ENCODE assay signal across 35 cellular contexts in the genomic region with DNA sequence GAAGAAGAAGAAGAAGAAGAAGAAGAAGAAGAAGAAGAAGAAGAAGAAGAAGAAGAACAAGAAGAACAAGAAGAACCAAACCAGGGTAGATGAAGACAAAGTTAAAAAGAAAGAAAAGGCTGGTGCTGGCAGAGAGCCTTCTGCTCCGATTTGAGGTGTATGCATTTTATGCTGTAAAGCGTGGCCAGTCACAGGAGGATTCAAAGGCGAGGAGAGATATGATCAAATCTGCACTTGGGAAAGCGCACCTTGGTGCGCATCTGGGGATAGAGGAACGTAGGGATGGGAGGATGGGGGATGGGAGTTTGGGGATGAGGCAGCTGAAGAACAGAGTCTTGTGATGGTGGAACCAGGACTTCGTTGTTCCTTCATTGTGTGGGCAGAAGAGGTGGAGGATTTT. TPM values are rescaled to one million over a fixed set of nuclear protein-coding genes. Genes with fewer than 3 reads are reported as not detected.
"Had no signal": no experiment of that assay in that cellular context is flagged by ENCODE, and none has a peak within 500 bp of the region (broad histone marks: within the 10 kb centered on the region; RNA-seq: fewer than 3 reads in every experiment).

A gene with protein sequence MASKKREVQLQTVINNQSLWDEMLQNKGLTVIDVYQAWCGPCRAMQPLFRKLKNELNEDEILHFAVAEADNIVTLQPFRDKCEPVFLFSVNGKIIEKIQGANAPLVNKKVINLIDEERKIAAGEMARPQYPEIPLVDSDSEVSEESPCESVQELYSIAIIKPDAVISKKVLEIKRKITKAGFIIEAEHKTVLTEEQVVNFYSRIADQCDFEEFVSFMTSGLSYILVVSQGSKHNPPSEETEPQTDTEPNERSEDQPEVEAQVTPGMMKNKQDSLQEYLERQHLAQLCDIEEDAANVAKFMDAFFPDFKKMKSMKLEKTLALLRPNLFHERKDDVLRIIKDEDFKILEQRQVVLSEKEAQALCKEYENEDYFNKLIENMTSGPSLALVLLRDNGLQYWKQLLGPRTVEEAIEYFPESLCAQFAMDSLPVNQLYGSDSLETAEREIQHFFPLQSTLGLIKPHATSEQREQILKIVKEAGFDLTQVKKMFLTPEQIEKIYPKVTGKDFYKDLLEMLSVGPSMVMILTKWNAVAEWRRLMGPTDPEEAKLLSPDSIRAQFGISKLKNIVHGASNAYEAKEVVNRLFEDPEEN (plus strand): TSS at position 301 of the 400 bp plus-strand sequence. CDS start 1,670 bp downstream, outside the sequence.

- H3K27me3 Mint-ChIP-seq: T-helper 17 cell had no signal

- DNase-seq: activated CD4-positive, alpha-beta T cell treated with anti-CD3 and anti-CD28 coated beads, Interleukin-2, amount 10 ng/mL, durations not matched to agents 24 days and 14 days; activated CD4-positive, alpha-beta T cell treated with anti-CD3 and anti-CD28 coated beads, Interleukin-2, amount 50 U/mL, for 4 hours; activated CD8-positive, alpha-beta T cell treated with anti-CD3 and anti-CD28 coated beads for 36 hours; activated effector memory CD4-positive, alpha-beta T cell treated with anti-CD3 and anti-CD28 coated beads, Interleukin-2, amount 50 U/mL, for 16 hours; activated naive CD4-positive, alpha-beta T cell; activated naive CD4-positive, alpha-beta T cell treated with anti-CD3 and anti-CD28 coated beads, Interleukin-2, amount 50 U/mL, for 16 hours; activated naive CD8-positive, alpha-beta T cell treated with anti-CD3 and anti-CD28 coated beads, Interleukin-2, amount 10 ng/mL, durations not matched to agents 7 days and 5 days; activated T-cell treated with anti-CD3 and anti-CD28 coated beads, Interleukin-2, amount 50 U/mL, for 1 hour; activated T-cell treated with anti-CD3 and anti-CD28 coated beads, Interleukin-2, amount 50 U/mL, for 72 hours; amygdala; Kasumi-1; KG1; MG63; NCI-H1048; NCI-H1105 treated with DMSO at 0.1 percent for 48 hours; NCI-H1436; NCI-H1694; NCI-H2029; NCI-H2171 treated with DMSO at 0.1 percent for 48 hours; NCI-H226; NCI-H446 treated with DMSO at 0.1 percent for 48 hours; NCI-H524; NK-92 treated with Interleukin-12 subunit alpha and Interleukin-12 subunit beta, amount 100 ng/mL, for 24 hours; PC-3; SIG-M5; T-cell; T-helper 17 cell; T1000; WERI-Rb-1 had no signal

- H3K36me3 Mint-ChIP-seq: activated naive CD8-positive, alpha-beta T cell treated with anti-CD3 and anti-CD28 coated beads, Interleukin-2, amount 10 ng/mL, durations not matched to agents 7 days and 5 days; T-cell had no signal

- H3K4me1 Mint-ChIP-seq: activated CD4-positive, alpha-beta T cell treated with anti-CD3 and anti-CD28 coated beads, Interleukin-2, amount 10 ng/mL, durations not matched to agents 24 days and 14 days; activated naive CD8-positive, alpha-beta T cell treated with anti-CD3 and anti-CD28 coated beads, Interleukin-2, amount 10 ng/mL, durations not matched to agents 7 days and 5 days; activated T-helper 17 cell treated with anti-CD3 and anti-CD28 coated beads, Interleukin-2, amount 50 U/mL, for 72 hours; central memory CD8-positive, alpha-beta T cell; T-cell; T-helper 17 cell had no signal

- H3K9me3 Mint-ChIP-seq: activated CD4-positive, alpha-beta T cell treated with anti-CD3 and anti-CD28 coated beads, Interleukin-2, amount 10 ng/mL, durations not matched to agents 24 days and 14 days; activated CD8-positive, alpha-beta T cell treated with anti-CD3 and anti-CD28 coated beads for 36 hours; activated T-helper 17 cell treated with anti-CD3 and anti-CD28 coated beads, Interleukin-2, amount 50 U/mL, for 72 hours had no signal

- H3K4me3 Mint-ChIP-seq: activated CD4-positive, alpha-beta T cell treated with anti-CD3 and anti-CD28 coated beads, Interleukin-2, amount 10 ng/mL, durations not matched to agents 24 days and 14 days; activated CD8-positive, alpha-beta T cell treated with anti-CD3 and anti-CD28 coated beads for 36 hours; activated naive CD8-positive, alpha-beta T cell treated with anti-CD3 and anti-CD28 coated beads, Interleukin-2, amount 10 ng/mL, durations not matched to agents 7 days and 5 days; activated T-cell treated with anti-CD3 and anti-CD28 coated beads, Interleukin-2, amount 50 U/mL, for 72 hours; activated T-helper 17 cell treated with anti-CD3 and anti-CD28 coated beads, Interleukin-2, amount 50 U/mL, for 72 hours; central memory CD8-positive, alpha-beta T cell; T-cell; T-helper 17 cell had no signal

- ATAC-seq: activated CD8-positive, alpha-beta T cell treated with anti-CD3 and anti-CD28 coated beads for 36 hours; activated T-cell treated with anti-CD3 and anti-CD28 coated beads, Interleukin-2, amount 50 U/mL, for 72 hours; activated T-helper 17 cell treated with anti-CD3 and anti-CD28 coated beads, Interleukin-2, amount 50 U/mL, for 72 hours; PC-3; Right ventricle myocardium inferior; SK-N-SH treated with all-trans-retinoic acid at 6 μM for 48 hours; T-cell; T-helper 17 cell had no signal

- H3K27ac Mint-ChIP-seq: activated CD4-positive, alpha-beta T cell treated with anti-CD3 and anti-CD28 coated beads, Interleukin-2, amount 10 ng/mL, durations not matched to agents 24 days and 14 days; activated CD8-positive, alpha-beta T cell treated with anti-CD3 and anti-CD28 coated beads for 36 hours; activated naive CD8-positive, alpha-beta T cell treated with anti-CD3 and anti-CD28 coated beads, Interleukin-2, amount 10 ng/mL, durations not matched to agents 7 days and 5 days; activated T-cell treated with anti-CD3 and anti-CD28 coated beads, Interleukin-2, amount 50 U/mL, for 72 hours; activated T-helper 17 cell treated with anti-CD3 and anti-CD28 coated beads, Interleukin-2, amount 50 U/mL, for 72 hours; T-cell; T-helper 17 cell had no signal

RNA-seq across cellular contexts. Expression of the gene that starts here (rescaled TPM):
- total RNA-seq: activated CD4-positive, alpha-beta T cell treated with anti-CD3 and anti-CD28 coated beads, Interleukin-2, amount 10 ng/mL, durations not matched to agents 24 days and 14 days; activated CD8-positive, alpha-beta memory T cell treated with anti-CD3 and anti-CD28 coated beads for 36 hours; activated CD8-positive, alpha-beta T cell treated with anti-CD3 and anti-CD28 coated beads for 36 hours; activated naive CD8-positive, alpha-beta T cell treated with anti-CD3 and anti-CD28 coated beads, Interleukin-2, amount 10 ng/mL, durations not matched to agents 7 days and 5 days; activated T-cell treated with anti-CD3 and anti-CD28 coated beads, Interleukin-2, amount 50 U/mL, for 72 hours; activated T-helper 17 cell treated with anti-CD3 and anti-CD28 coated beads, Interleukin-2, amount 50 U/mL, for 72 hours; PC-3; Right ventricle myocardium inferior; T-helper 17 cell had no signal
- polyA plus RNA-seq: cardiac muscle cell had no signal
